ENCODE assay signal across 16 cellular contexts in genomic region chr10:43086321-43086942, GRCh38. TPM values are rescaled to one million over a fixed set of nuclear protein-coding genes. Genes with fewer than 3 reads are reported as not detected.
DNase-seq lines count a peak whose midpoint lies in the region; ATAC-seq, FAIRE-seq and TF ChIP-seq lines count a peak whose summit lies in the region.
"Had no signal": no experiment of that assay in that cellular context is flagged by ENCODE, and none has a peak within 500 bp of the region (broad histone marks: within the 10 kb centered on the region; RNA-seq: fewer than 3 reads in every experiment).

No MANE protein-coding gene starts in this region.

- H3K9me3 ChIP-seq in right lobe of liver (no peaks in the 10 kb centered on the region), HepG2 (ENCODE audit: low read length) (no peaks in the 10 kb centered on the region)

- H3K27me3 Mint-ChIP-seq in activated T-helper 2 cell treated with anti-CD3 and anti-CD28 coated beads, Interferon-gamma antibody, Interleukin-2, Interleukin-4, amounts not matched to agents 10 μg/mL and 5 μg/mL and 100 μg/mL, durations not matched to agents 14 hours and 24 hours and 36 hours (ENCODE audit: low read depth): peaks cover 10% of the 10 kb centered on the region

- no peak overlapping the region for H2AFZ ChIP-seq in HepG2 (ENCODE audit: low read length)

- no peak overlapping the region for H3K4me3 Mint-ChIP-seq in activated T-helper 2 cell treated with anti-CD3 and anti-CD28 coated beads, Interferon-gamma antibody, Interleukin-2, Interleukin-4, amounts not matched to agents 10 μg/mL and 5 μg/mL and 100 μg/mL, durations not matched to agents 14 hours and 24 hours and 36 hours (ENCODE audit: low read depth)
- H3K4me3 Mint-ChIP-seq: B cell; CD4-positive, alpha-beta T cell; H9 had no signal

- H3K9me3 Mint-ChIP-seq in activated T-helper 2 cell treated with anti-CD3 and anti-CD28 coated beads, Interferon-gamma antibody, Interleukin-2, Interleukin-4, amounts not matched to agents 10 μg/mL and 5 μg/mL and 100 μg/mL, durations not matched to agents 14 hours and 24 hours and 36 hours: no peaks in the 10 kb centered on the region
- H3K9me3 Mint-ChIP-seq: CD4-positive, alpha-beta T cell; H9 had no signal

- FAIRE-seq in HepG2 (lab: Jason Lieb, UNC): no peak
- FAIRE-seq: A204.1, GM12891, GM19239 had no signal

- TF ChIP-seq RAD21 in HepG2 (CRISPR knock-in tag; IDR thresholded peaks at IDR 0.05): no peak

- no peak for TF ChIP-seq POLR2A in right lobe of liver (IDR thresholded peaks at IDR 0.05)
- TF ChIP-seq POLR2A in HepG2 (IDR thresholded peaks at IDR 0.05; ENCODE audit: insufficient read depth in 1 of 2, low read depth in 2 of 2, low read length in 2 of 2): no peak

- in situ Hi-C loops in HepG2 (cut with HindIII; ENCODE audit: extremely low pct_ligation_motif_present, low pct_unique_long_range_greater_than_20kb): no loop called here

- CTCF ChIA-PET in HepG2 (lab: Yijun Ruan, JAX; ENCODE audit: low intra/inter-chr PET ratio, low total read pairs): no interaction called here

- H3K27ac ChIP-seq in right lobe of liver (no peak overlapping the region), HepG2 (ENCODE audit: extremely low read length, insufficient read depth, low read length) (no peak overlapping the region)

- H3K4me3 ChIP-seq in right lobe of liver (no peak overlapping the region), HepG2 (replicated peaks in 1 of 3; ENCODE audit: insufficient read depth in 1 of 3, low read depth in 2 of 3, low read length in 3 of 3) (no peak overlapping the region)

- intact Hi-C loops in right lobe of liver (cut with DNase I): loop anchor here in 1 of 2 donors (10.0 kb wide), 1 partner anchor 122 kb away; no protein-coding TSS in a partner anchor
- intact Hi-C loops in HepG2 (cut with micrococcal nuclease; ENCODE audit: unreplicated experiment): no loop called here
- intact Hi-C loops in activated T-helper 2 cell treated with anti-CD3 and anti-CD28 coated beads, Interferon-gamma antibody, Interleukin-2, Interleukin-4, amounts not matched to agents 10 μg/mL and 5 μg/mL and 100 μg/mL, durations not matched to agents 14 hours and 24 hours and 36 hours (cut with micrococcal nuclease): no loop called here

- H3K4me2 ChIP-seq in HepG2 (ENCODE audit: low read depth, low read length): no peak overlapping the region

- WGBS in right lobe of liver (ENCODE audit: insufficient coverage, low coverage, low lambda C conversion rate, missing lambda C conversion rate): 94% methylated on average over 2 of the region's 7 CpGs
- 0% methylated on average over 3 of the region's 7 CpGs for WGBS in HepG2 (ENCODE audit: low lambda C conversion rate)

- no peak overlapping the region for H3K27ac Mint-ChIP-seq in activated T-helper 2 cell treated with anti-CD3 and anti-CD28 coated beads, Interferon-gamma antibody, Interleukin-2, Interleukin-4, amounts not matched to agents 10 μg/mL and 5 μg/mL and 100 μg/mL, durations not matched to agents 14 hours and 24 hours and 36 hours
- H3K27ac Mint-ChIP-seq: B cell; CD4-positive, alpha-beta T cell; H9 had no signal

- H3K27me3 ChIP-seq in right lobe of liver (no peaks in the 10 kb centered on the region), HepG2 (ENCODE audit: control insufficient read depth in 1 of 2, insufficient read depth in 2 of 2, low read length in 2 of 2) (peaks cover 5 to 44% of the 10 kb centered on the region in 2 experiments; a peak in 4 of 5 replicates)

- H3K4me1 ChIP-seq in right lobe of liver (peaks cover 0 to 3% (median 0%) of the 10 kb centered on the region in 4 donors), HepG2 (ENCODE audit: insufficient read depth, low read length) (no peaks in the 10 kb centered on the region)

- H3K36me3 ChIP-seq in right lobe of liver (no peaks in the 10 kb centered on the region), HepG2 (replicated peaks in 1 of 2; ENCODE audit: control insufficient read depth in 1 of 2, insufficient read depth in 2 of 2, low read length in 2 of 2) (no peaks in the 10 kb centered on the region)

- no peaks in the 10 kb centered on the region for H4K20me1 ChIP-seq in HepG2 (ENCODE audit: insufficient read depth, low read length)

- no peak for TF ChIP-seq CTCF in right lobe of liver (IDR thresholded peaks at IDR 0.05)
- no peak for TF ChIP-seq CTCF in HepG2 (CRISPR knock-in tag; IDR thresholded peaks at IDR 0.05)

- no peaks in the 10 kb centered on the region for H3K36me3 Mint-ChIP-seq in activated T-helper 2 cell treated with anti-CD3 and anti-CD28 coated beads, Interferon-gamma antibody, Interleukin-2, Interleukin-4, amounts not matched to agents 10 μg/mL and 5 μg/mL and 100 μg/mL, durations not matched to agents 14 hours and 24 hours and 36 hours (ENCODE audit: low read depth)

- peaks cover 8% of the 10 kb centered on the region for H3K4me1 Mint-ChIP-seq in activated T-helper 2 cell treated with anti-CD3 and anti-CD28 coated beads, Interferon-gamma antibody, Interleukin-2, Interleukin-4, amounts not matched to agents 10 μg/mL and 5 μg/mL and 100 μg/mL, durations not matched to agents 14 hours and 24 hours and 36 hours (ENCODE audit: low read depth)
- H3K4me1 Mint-ChIP-seq: B cell had no signal

- ATAC-seq in right lobe of liver (peak; percentile 40 to 96 (median 74)), HepG2 (no peak), HG03565 (IDR thresholded peaks at IDR 0.05; ENCODE audit: unreplicated experiment) (no peak)

- peak in 2 of 3 donors; percentile 57 to 71 for DNase-seq in right lobe of liver
- DNase-seq in HepG2 (ENCODE audit: low spot score): no peak
- peak; percentile 44 for DNase-seq in NCI-H146 treated with DMSO at 0.1 percent for 48 hours (lab: John Stamatoyannopoulos, UW; ENCODE audit: unreplicated experiment)
- peak; percentile 27 for DNase-seq in myocyte (ENCODE audit: low read depth)
- DNase-seq in HT-29 (ENCODE audit: low spot score): no peak
- no peak for DNase-seq in activated T-helper 2 cell treated with anti-CD3 and anti-CD28 coated beads, Interferon-gamma antibody, Interleukin-2, Interleukin-4, amounts not matched to agents 10 μg/mL and 5 μg/mL and 100 μg/mL, durations not matched to agents 14 hours and 24 hours and 36 hours (ENCODE audit: low spot score)
- DNase-seq: C1 segment of cervical spinal cord; CD4-positive, alpha-beta T cell; DMS79; GOT3; H9 had no signal

- TF ChIP-seq EP300 in HepG2 (IDR thresholded peaks at IDR 0.05; ENCODE audit: low read depth in 2 of 2, low read length in 2 of 2) (no peak), HepG2 (CRISPR knock-in tag; IDR thresholded peaks at IDR 0.05; ENCODE audit: borderline replicate concordance) (no peak)

- H3K9ac ChIP-seq in HepG2 (ENCODE audit: insufficient read depth, low read depth, low read length): no peak overlapping the region

- no peaks in the 10 kb centered on the region for H3K79me2 ChIP-seq in HepG2 (ENCODE audit: insufficient read depth, low read length)

- POLR2A ChIA-PET in HepG2 (lab: Yijun Ruan, JAX): no interaction called here

- no TSS peak for BruUV-seq in HepG2 (replicated peaks; lab: Mats Ljungman, UMichigan)

RNA-seq across cellular contexts. Expression of gene RET, which starts 9.6 kb away (rescaled TPM):
- total RNA-seq in right lobe of liver (10 to 100 TPM in 1 of 6 experiments, 1 to 10 TPM in 3, under 1 TPM in 2; 0.53 to 10.2 (median 1.4) TPM), HepG2 (2016; rRNA removed; fragmentation: Illumina TruSeq; extraction: Trizol) (0.02 TPM in 1 of 2 replicates, not detected in the other), myocyte (0.08 TPM in 1 of 2 replicates, not detected in the other)
- total RNA-seq in HepG2 (2016; cell fraction: cytosol; rRNA removed; fragmentation: Illumina TruSeq; extraction: Trizol; ENCODE audit: low read depth): not detected in 2 replicates
- not detected in 2 replicates for total RNA-seq in HepG2 (2016; cell fraction: insoluble cytoplasmic fraction; rRNA removed; fragmentation: Illumina TruSeq; extraction: Trizol)
- not detected in 2 replicates for total RNA-seq in HepG2 (2016; cell fraction: membrane; rRNA removed; fragmentation: Illumina TruSeq; extraction: Trizol)
- not detected in 2 replicates for total RNA-seq in HepG2 (2016; cell fraction: nucleus; rRNA removed; fragmentation: Illumina TruSeq; extraction: Trizol)
- not detected in 2 replicates for polyA plus RNA-seq in HepG2 (2011; rRNA removed)
- polyA plus RNA-seq in HepG2 (2011; cell fraction: cytosol; rRNA removed): not detected in 2 replicates
- not detected in 2 replicates for polyA plus RNA-seq in HepG2 (2011; cell fraction: nucleus; rRNA removed)
- 0.03 TPM in 1 of 2 replicates, not detected in the other for polyA plus RNA-seq in HepG2 (2012)
- polyA plus RNA-seq in HepG2 (2016; cell fraction: cytosol; fragmentation: Illumina TruSeq; extraction: Trizol; ENCODE audit: low read depth): not detected in 2 replicates
- polyA plus RNA-seq in HepG2 (2016; cell fraction: insoluble cytoplasmic fraction; fragmentation: Illumina TruSeq; extraction: Trizol; ENCODE audit: low read depth): not detected in 2 replicates
- polyA plus RNA-seq in HepG2 (2016; cell fraction: membrane; fragmentation: Illumina TruSeq; extraction: Trizol; ENCODE audit: low read depth): not detected in 2 replicates
- polyA plus RNA-seq in HepG2 (2016; cell fraction: nucleus; fragmentation: Illumina TruSeq; extraction: Trizol; ENCODE audit: insufficient read depth, low read depth): not detected in 2 replicates
- 0.04 TPM in 1 of 2 replicates, not detected in the other for polyA minus RNA-seq in HepG2 (2011; rRNA and poly(A)+ RNA removed; ENCODE audit: low replicate concordance)
- not detected in 2 replicates for polyA minus RNA-seq in HepG2 (2011; cell fraction: cytosol; rRNA and poly(A)+ RNA removed)
- not detected in 2 replicates for polyA minus RNA-seq in HepG2 (2011; cell fraction: nucleus; rRNA and poly(A)+ RNA removed)
- polyA plus RNA-seq in myocyte (2012): 0.13 TPM
- total RNA-seq in HT-29 (2014; rRNA removed; shearing (Covaris generic)): not detected in 2 replicates
- 0.21 and 0.59 TPM in 2 replicates for total RNA-seq in activated T-helper 2 cell treated with anti-CD3 and anti-CD28 coated beads, Interferon-gamma antibody, Interleukin-2, Interleukin-4, amounts not matched to agents 10 μg/mL and 5 μg/mL and 100 μg/mL, durations not matched to agents 14 hours and 24 hours and 36 hours
- total RNA-seq: CD4-positive, alpha-beta T cell had no signal

RNA-seq across cellular contexts. Expression of gene CSGALNACT2, which starts 51.8 kb away (rescaled TPM):
- total RNA-seq in right lobe of liver (10 to 100 TPM in 1 of 6 experiments, 1 to 10 TPM in 5; 5.4 to 11.1 (median 8.3) TPM), HepG2 (2016; rRNA removed; fragmentation: Illumina TruSeq; extraction: Trizol) (3.3 and 3.6 TPM in 2 replicates), myocyte (21.2 and 27.6 TPM in 2 replicates)
- total RNA-seq in HepG2 (2016; cell fraction: cytosol; rRNA removed; fragmentation: Illumina TruSeq; extraction: Trizol; ENCODE audit: low read depth): 9.3 and 11.5 TPM in 2 replicates
- 3.5 and 3.7 TPM in 2 replicates for total RNA-seq in HepG2 (2016; cell fraction: insoluble cytoplasmic fraction; rRNA removed; fragmentation: Illumina TruSeq; extraction: Trizol)
- total RNA-seq in HepG2 (2016; cell fraction: membrane; rRNA removed; fragmentation: Illumina TruSeq; extraction: Trizol): 9.4 and 11.4 TPM in 2 replicates
- 4.3 and 4.5 TPM in 2 replicates for total RNA-seq in HepG2 (2016; cell fraction: nucleus; rRNA removed; fragmentation: Illumina TruSeq; extraction: Trizol)
- polyA plus RNA-seq in HepG2 (2011; rRNA removed): 7.1 and 8.2 TPM in 2 replicates
- 3.4 and 6.9 TPM in 2 replicates for polyA plus RNA-seq in HepG2 (2011; cell fraction: cytosol; rRNA removed)
- polyA plus RNA-seq in HepG2 (2011; cell fraction: nucleus; rRNA removed): 5.3 and 8.7 TPM in 2 replicates
- polyA plus RNA-seq in HepG2 (2012): 5.8 and 10.3 TPM in 2 replicates
- polyA plus RNA-seq in HepG2 (2016; cell fraction: cytosol; fragmentation: Illumina TruSeq; extraction: Trizol; ENCODE audit: low read depth): 1.3 and 1.5 TPM in 2 replicates
- polyA plus RNA-seq in HepG2 (2016; cell fraction: insoluble cytoplasmic fraction; fragmentation: Illumina TruSeq; extraction: Trizol; ENCODE audit: low read depth): 5.7 TPM in 2 replicates
- 3.9 and 4.4 TPM in 2 replicates for polyA plus RNA-seq in HepG2 (2016; cell fraction: membrane; fragmentation: Illumina TruSeq; extraction: Trizol; ENCODE audit: low read depth)
- polyA plus RNA-seq in HepG2 (2016; cell fraction: nucleus; fragmentation: Illumina TruSeq; extraction: Trizol; ENCODE audit: insufficient read depth, low read depth): 10.6 and 11.0 TPM in 2 replicates
- 3.1 and 4.4 TPM in 2 replicates for polyA minus RNA-seq in HepG2 (2011; rRNA and poly(A)+ RNA removed; ENCODE audit: low replicate concordance)
- 5.9 and 8.1 TPM in 2 replicates for polyA minus RNA-seq in HepG2 (2011; cell fraction: cytosol; rRNA and poly(A)+ RNA removed)
- 8.2 and 10.3 TPM in 2 replicates for polyA minus RNA-seq in HepG2 (2011; cell fraction: nucleus; rRNA and poly(A)+ RNA removed)
- polyA plus RNA-seq in myocyte (2012): 27.2 TPM
- 1.3 TPM in 2 replicates for total RNA-seq in HT-29 (2014; rRNA removed; shearing (Covaris generic))
- 25.2 and 25.6 TPM in 2 replicates for total RNA-seq in activated T-helper 2 cell treated with anti-CD3 and anti-CD28 coated beads, Interferon-gamma antibody, Interleukin-2, Interleukin-4, amounts not matched to agents 10 μg/mL and 5 μg/mL and 100 μg/mL, durations not matched to agents 14 hours and 24 hours and 36 hours

Comparison
In these comparisons a context has a peak if more than half of its experiments do, and no peak if none do; other contexts are left out.
1. ATAC-seq: peak in right lobe of liver (4 of 4); none in HepG2 (single experiment) and HG03565 (single experiment).
2. DNase-seq: peak in right lobe of liver (2 of 3), NCI-H146 treated with DMSO at 0.1 percent for 48 hours (single experiment) and myocyte (single experiment); none in HepG2 (single experiment), HT-29 (single experiment) and activated T-helper 2 cell treated with anti-CD3 and anti-CD28 coated beads, Interferon-gamma antibody, Interleukin-2, Interleukin-4, amounts not matched to agents 10 μg/mL and 5 μg/mL and 100 μg/mL, durations not matched to agents 14 hours and 24 hours and 36 hours (single experiment).